Comparison of ENCODE assay signal across 8 cellular contexts in the genomic region with DNA sequence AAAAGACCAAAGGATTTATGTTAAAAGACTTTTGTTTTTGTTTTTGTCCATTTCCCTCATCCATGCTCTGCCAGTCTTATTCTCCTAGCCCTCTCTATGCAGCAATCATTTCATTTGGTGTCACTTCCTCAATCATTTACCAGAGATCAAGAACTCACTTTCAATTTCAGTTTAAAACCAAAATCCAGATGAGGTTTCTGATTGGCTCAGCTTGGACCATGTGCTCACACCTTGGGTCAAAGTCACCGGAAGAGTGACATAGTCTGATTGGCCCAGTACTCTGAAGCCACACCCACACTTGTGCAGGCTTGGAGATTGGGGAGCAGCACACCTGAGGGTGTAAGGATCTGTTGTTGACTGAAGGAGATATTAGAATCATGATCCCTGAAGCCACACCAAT.
DNase-seq lines count a peak whose midpoint lies in the region; ATAC-seq and TF ChIP-seq lines count a peak whose summit lies in the region.

No MANE protein-coding gene starts in this region.

- TF ChIP-seq CTCF in SK-N-SH (IDR thresholded peaks at IDR 0.05): no peak
- no peak for TF ChIP-seq CTCF in endothelial cell (IDR thresholded peaks at IDR 0.05; ENCODE audit: unreplicated experiment)

- POLR2A ChIA-PET in SK-N-SH (lab: Yijun Ruan, JAX): no interaction called here

- H4K20me1 ChIP-seq in SK-N-SH (ENCODE audit: insufficient read depth): no peaks in the 10 kb centered on the region

- H3K79me2 ChIP-seq in SK-N-SH (ENCODE audit: insufficient read depth): no peaks in the 10 kb centered on the region

- no peak overlapping the region for H2AFZ ChIP-seq in SK-N-SH (ENCODE audit: low read depth)

- no peaks in the 10 kb centered on the region for H3K9me2 ChIP-seq in SK-N-SH

- H3K4me2 ChIP-seq in SK-N-SH: no peak overlapping the region

- H3K36me3 Mint-ChIP-seq in endothelial cell (ENCODE audit: low read depth, unreplicated experiment): no peaks in the 10 kb centered on the region

- H3K9me3 Mint-ChIP-seq in endothelial cell (ENCODE audit: unreplicated experiment): no peaks in the 10 kb centered on the region

- 75% methylated on average over 1 of the region's 1 CpG for WGBS in SK-N-SH (ENCODE audit: low lambda C conversion rate)

- H3K4me3 ChIP-seq in SK-N-SH (ENCODE audit: low read depth in 2 of 2, low read length in 1 of 2): no peak overlapping the region

- no peaks in the 10 kb centered on the region for H3K9me3 ChIP-seq in SK-N-SH

- no peaks in the 10 kb centered on the region for H3K36me3 ChIP-seq in SK-N-SH (replicated peaks in 1 of 2; ENCODE audit: control insufficient read depth in 1 of 2, insufficient read depth in 2 of 2, low read length in 1 of 2)

- DNase-seq in Right ventricle myocardium superior (no peak), Right ventricle myocardium inferior (ENCODE audit: missing footprints) (no peak), RPMI7951 (ENCODE audit: low read depth) (peak; percentile 26), kidney tubule cell (ENCODE audit: low spot score) (peak; percentile 57), SK-N-SH (no peak), EL (no peak), endothelial cell (ENCODE audit: low spot score) (no peak)

- peaks cover 6% of the 10 kb centered on the region for H3K4me1 Mint-ChIP-seq in endothelial cell (ENCODE audit: unreplicated experiment)

- H3K27ac Mint-ChIP-seq in endothelial cell (ENCODE audit: unreplicated experiment): no peak overlapping the region

- no peak overlapping the region for H3K9ac ChIP-seq in SK-N-SH

- no peak overlapping the region for H3K4me3 Mint-ChIP-seq in endothelial cell (ENCODE audit: unreplicated experiment)

- TF ChIP-seq RAD21 in SK-N-SH (IDR thresholded peaks at IDR 0.05; ENCODE audit: low read length): no peak

- TF ChIP-seq EP300 in SK-N-SH (IDR thresholded peaks at IDR 0.05; ENCODE audit: borderline replicate concordance in 1 of 2, low read depth in 1 of 2, low read length in 1 of 2): no peak

- H3K27me3 Mint-ChIP-seq in endothelial cell (ENCODE audit: unreplicated experiment): peaks cover 3% of the 10 kb centered on the region

- H3K4me1 ChIP-seq in SK-N-SH (ENCODE audit: control insufficient read depth in 1 of 2, insufficient read depth in 2 of 2, low read depth in 1 of 2, low read length in 1 of 2): peaks cover 0 to 9% of the 10 kb centered on the region in 2 experiments; a peak in 1 of 4 replicates

- CTCF ChIA-PET in SK-N-SH (lab: Yijun Ruan, JAX): interaction anchor here (0.6 to 1.9 kb wide), 8 partner anchors 11 to 1581 kb away, joined by 3 to 9 read pairs (median 4); no protein-coding TSS in a partner anchor

- intact Hi-C loops in Right ventricle myocardium superior (cut with DNase I): loop anchor here (10.0 kb wide), 1 partner anchor 139 kb away; no protein-coding TSS in a partner anchor
- intact Hi-C loops in Right ventricle myocardium inferior (cut with DNase I): loop anchor here (2.0 kb wide), 1 partner anchor 139 kb away; no protein-coding TSS in a partner anchor

- H3F3A ChIP-seq in SK-N-SH (replicated peaks; ENCODE audit: insufficient read depth): no peaks in the 10 kb centered on the region

- ATAC-seq in Right ventricle myocardium superior (ENCODE audit: poor library complexity) (peak; percentile 67), Right ventricle myocardium inferior (no peak), HG02943 (IDR thresholded peaks at IDR 0.05; ENCODE audit: low read depth, unreplicated experiment) (peak; percentile 88)

- H3K27me3 ChIP-seq in SK-N-SH (ENCODE audit: insufficient read depth): no peaks in the 10 kb centered on the region

- no peak overlapping the region for H3K27ac ChIP-seq in SK-N-SH (ENCODE audit: low read depth in 2 of 2, low read length in 1 of 2)

TF ChIP-seq in SK-N-SH, 30 proteins besides CTCF, POLR2A, EP300 and RAD21:
- TF ChIP-seq YY1 (IDR thresholded peaks at IDR 0.05; ENCODE audit: low read depth) (no peak), NRF1 (IDR thresholded peaks at IDR 0.05; ENCODE audit: low read depth, low read length) (no peak), FOSL2 (IDR thresholded peaks at IDR 0.05; ENCODE audit: borderline replicate concordance, low read depth) (no peak), RCOR1 (IDR thresholded peaks at IDR 0.05; ENCODE audit: low read length) (no peak), CHD2 (IDR thresholded peaks at IDR 0.05; ENCODE audit: low read length, partially characterized antibody) (no peak), MXI1 (IDR thresholded peaks at IDR 0.05; ENCODE audit: low read depth, low read length) (no peak), NFIC (IDR thresholded peaks at IDR 0.05; ENCODE audit: borderline replicate concordance) (no peak), RFX5 (IDR thresholded peaks at IDR 0.05; ENCODE audit: low read length) (no peak), SIN3A (IDR thresholded peaks at IDR 0.05; ENCODE audit: borderline replicate concordance, low read depth, low read length) (no peak)
- TF ChIP-seq, protein P1, sequence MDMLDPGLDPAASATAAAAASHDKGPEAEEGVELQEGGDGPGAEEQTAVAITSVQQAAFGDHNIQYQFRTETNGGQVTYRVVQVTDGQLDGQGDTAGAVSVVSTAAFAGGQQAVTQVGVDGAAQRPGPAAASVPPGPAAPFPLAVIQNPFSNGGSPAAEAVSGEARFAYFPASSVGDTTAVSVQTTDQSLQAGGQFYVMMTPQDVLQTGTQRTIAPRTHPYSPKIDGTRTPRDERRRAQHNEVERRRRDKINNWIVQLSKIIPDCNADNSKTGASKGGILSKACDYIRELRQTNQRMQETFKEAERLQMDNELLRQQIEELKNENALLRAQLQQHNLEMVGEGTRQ (IDR thresholded peaks at IDR 0.05; ENCODE audit: borderline replicate concordance, low read depth, low read length): no peak
- TF ChIP-seq, protein P2, sequence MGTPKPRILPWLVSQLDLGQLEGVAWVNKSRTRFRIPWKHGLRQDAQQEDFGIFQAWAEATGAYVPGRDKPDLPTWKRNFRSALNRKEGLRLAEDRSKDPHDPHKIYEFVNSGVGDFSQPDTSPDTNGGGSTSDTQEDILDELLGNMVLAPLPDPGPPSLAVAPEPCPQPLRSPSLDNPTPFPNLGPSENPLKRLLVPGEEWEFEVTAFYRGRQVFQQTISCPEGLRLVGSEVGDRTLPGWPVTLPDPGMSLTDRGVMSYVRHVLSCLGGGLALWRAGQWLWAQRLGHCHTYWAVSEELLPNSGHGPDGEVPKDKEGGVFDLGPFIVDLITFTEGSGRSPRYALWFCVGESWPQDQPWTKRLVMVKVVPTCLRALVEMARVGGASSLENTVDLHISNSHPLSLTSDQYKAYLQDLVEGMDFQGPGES (IDR thresholded peaks at IDR 0.05; ENCODE audit: low read depth, low read length): no peak
- TF ChIP-seq, protein P3, sequence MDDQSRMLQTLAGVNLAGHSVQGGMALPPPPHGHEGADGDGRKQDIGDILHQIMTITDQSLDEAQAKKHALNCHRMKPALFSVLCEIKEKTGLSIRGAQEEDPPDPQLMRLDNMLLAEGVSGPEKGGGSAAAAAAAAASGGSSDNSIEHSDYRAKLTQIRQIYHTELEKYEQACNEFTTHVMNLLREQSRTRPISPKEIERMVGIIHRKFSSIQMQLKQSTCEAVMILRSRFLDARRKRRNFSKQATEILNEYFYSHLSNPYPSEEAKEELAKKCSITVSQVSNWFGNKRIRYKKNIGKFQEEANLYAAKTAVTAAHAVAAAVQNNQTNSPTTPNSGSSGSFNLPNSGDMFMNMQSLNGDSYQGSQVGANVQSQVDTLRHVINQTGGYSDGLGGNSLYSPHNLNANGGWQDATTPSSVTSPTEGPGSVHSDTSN (IDR thresholded peaks at IDR 0.05): no peak
- TF ChIP-seq, protein P4, sequence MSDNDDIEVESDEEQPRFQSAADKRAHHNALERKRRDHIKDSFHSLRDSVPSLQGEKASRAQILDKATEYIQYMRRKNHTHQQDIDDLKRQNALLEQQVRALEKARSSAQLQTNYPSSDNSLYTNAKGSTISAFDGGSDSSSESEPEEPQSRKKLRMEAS (IDR thresholded peaks at IDR 0.05; ENCODE audit: low read depth): no peak
- TF ChIP-seq, protein P5, sequence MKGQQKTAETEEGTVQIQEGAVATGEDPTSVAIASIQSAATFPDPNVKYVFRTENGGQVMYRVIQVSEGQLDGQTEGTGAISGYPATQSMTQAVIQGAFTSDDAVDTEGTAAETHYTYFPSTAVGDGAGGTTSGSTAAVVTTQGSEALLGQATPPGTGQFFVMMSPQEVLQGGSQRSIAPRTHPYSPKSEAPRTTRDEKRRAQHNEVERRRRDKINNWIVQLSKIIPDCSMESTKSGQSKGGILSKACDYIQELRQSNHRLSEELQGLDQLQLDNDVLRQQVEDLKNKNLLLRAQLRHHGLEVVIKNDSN (IDR thresholded peaks at IDR 0.05; ENCODE audit: borderline replicate concordance, low read depth): no peak

Comparison
In these comparisons a context has a peak if more than half of its experiments do, and no peak if none do; other contexts are left out.
1. DNase-seq: peak in RPMI7951 (single experiment) and kidney tubule cell (single experiment); none in Right ventricle myocardium superior (single experiment), Right ventricle myocardium inferior (single experiment), SK-N-SH (single experiment), EL (single experiment) and endothelial cell (single experiment).